28 cellular contexts compared by ENCODE assay signal in the genomic region with DNA sequence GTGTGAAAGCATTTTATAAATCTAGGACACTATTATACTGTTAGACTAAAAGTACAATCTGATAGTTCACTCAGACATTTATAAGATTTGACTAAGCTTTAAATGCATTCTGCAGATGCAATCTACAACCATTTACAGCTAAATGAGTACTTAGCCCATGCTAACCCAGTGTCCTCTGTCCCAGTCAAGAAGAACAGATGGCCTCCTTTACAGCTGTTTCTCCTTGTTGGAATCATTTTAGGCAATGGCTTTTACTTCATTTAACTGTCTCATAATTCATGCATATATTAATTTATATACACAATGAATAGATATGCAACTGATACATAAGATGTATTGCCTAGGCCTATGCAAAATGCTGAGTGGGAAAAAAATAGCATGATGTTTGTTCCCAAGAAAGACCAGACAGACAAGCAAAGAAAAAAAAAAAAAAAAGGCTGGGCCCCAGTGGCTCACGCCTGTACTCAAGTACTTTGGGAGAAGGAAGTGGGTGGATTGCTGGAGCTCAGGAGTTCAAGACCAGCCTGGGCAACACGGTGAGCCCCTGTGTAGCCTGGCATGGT.
"Had no signal": no experiment of that assay in that cellular context is flagged by ENCODE, and none has a peak within 500 bp of the region (broad histone marks: within the 10 kb centered on the region; RNA-seq: fewer than 3 reads in every experiment).

No MANE protein-coding gene starts in this region.

- H3K4me3 ChIP-seq: esophagus squamous epithelium, left lung, lower lobe of right lung, skin epidermis, uterus had no signal

- H3K4me1 ChIP-seq: esophagus squamous epithelium, left lung, lower lobe of right lung, uterus had no signal

- H3K9me3 ChIP-seq: esophagus squamous epithelium, left lung, lower lobe of right lung, uterus had no signal

- H3K9me3 Mint-ChIP-seq: activated CD8-positive, alpha-beta T cell treated with anti-CD3 and anti-CD28 coated beads for 36 hours; activated T-cell treated with anti-CD3 and anti-CD28 coated beads, Interleukin-2, amount 50 U/mL, for 72 hours; central memory CD8-positive, alpha-beta T cell; dendritic cell treated with granulocyte-macrophage colony-stimulating factor and Interleukin-4, amounts not matched to agents 40 ng/mL and 50 ng/mL, for 4 days; nephron; stimulated activated memory B cell treated with anti-CD40 and anti-IgM and Interleukin-4, amounts not matched to agents 10 μg/mL and 1 μg/mL and 100 μg/mL, for 72 hours; stimulated activated naive CD8-positive, alpha-beta T cell treated with anti-CD3 and anti-CD28 coated beads, Interleukin-15, amount 100 ng/mL, for 72 hours; T-helper 1 cell treated with Interleukin-12 subunit alpha and Interleukin-12 subunit beta and Interleukin-4 antibody, amounts not matched to agents 30 μg/mL and 1 μg/mL, for 36 hours; type B pancreatic cell had no signal

- DNase-seq: activated CD4-positive, alpha-beta T cell treated with anti-CD3 and anti-CD28 coated beads, Interleukin-2, amount 50 U/mL, for 1 hour; activated CD4-positive, CD25-positive, alpha-beta regulatory T cell treated with anti-CD3 and anti-CD28 coated beads, Interleukin-2, amount 50 U/mL, for 72 hours; activated CD8-positive, alpha-beta T cell treated with anti-CD3 and anti-CD28 coated beads for 36 hours; activated naive CD4-positive, alpha-beta T cell; activated T-cell treated with anti-CD3 and anti-CD28 coated beads, Interleukin-2, amount 50 U/mL, for 72 hours; anterior cingulate cortex; esophagus squamous epithelium; foreskin melanocyte; kidney glomerular epithelial cell; left lung; lower lobe of right lung; stimulated activated CD4-positive, alpha-beta T cell treated with anti-CD3 and anti-CD28 coated beads, Interleukin-4, amount 100 ng/mL, for 24 hours; stimulated activated CD8-positive, alpha-beta memory T cell treated with anti-CD3 and anti-CD28 coated beads, Interleukin-4, amount 100 ng/mL, for 48 hours; stimulated activated naive CD8-positive, alpha-beta T cell treated with anti-CD3 and anti-CD28 coated beads, Interleukin-15, amount 100 ng/mL, for 72 hours; substantia nigra; T-helper 9 cell; uterus; WERI-Rb-1 had no signal

- H3K4me1 Mint-ChIP-seq: central memory CD8-positive, alpha-beta T cell; nephron; stimulated activated memory B cell treated with anti-CD40 and anti-IgM and Interleukin-4, amounts not matched to agents 10 μg/mL and 1 μg/mL and 100 μg/mL, for 72 hours; stimulated activated naive CD8-positive, alpha-beta T cell treated with anti-CD3 and anti-CD28 coated beads, Interleukin-15, amount 100 ng/mL, for 72 hours had no signal

- H3K36me3 ChIP-seq: esophagus squamous epithelium, left lung, lower lobe of right lung, uterus, WERI-Rb-1 had no signal

- H3K27ac Mint-ChIP-seq: activated CD8-positive, alpha-beta T cell treated with anti-CD3 and anti-CD28 coated beads for 36 hours; activated naive CD8-positive, alpha-beta T cell; activated T-cell treated with anti-CD3 and anti-CD28 coated beads, Interleukin-2, amount 50 U/mL, for 72 hours; dendritic cell treated with granulocyte-macrophage colony-stimulating factor and Interleukin-4, amounts not matched to agents 40 ng/mL and 50 ng/mL, for 4 days; stimulated activated memory B cell treated with anti-CD40 and anti-IgM and Interleukin-4, amounts not matched to agents 10 μg/mL and 1 μg/mL and 100 μg/mL, for 72 hours; stimulated activated naive CD8-positive, alpha-beta T cell treated with anti-CD3 and anti-CD28 coated beads, Interleukin-15, amount 100 ng/mL, for 72 hours; T-helper 1 cell treated with Interleukin-12 subunit alpha and Interleukin-12 subunit beta and Interleukin-4 antibody, amounts not matched to agents 30 μg/mL and 1 μg/mL, for 36 hours; type B pancreatic cell had no signal

- ATAC-seq: activated CD8-positive, alpha-beta T cell treated with anti-CD3 and anti-CD28 coated beads for 36 hours; activated T-cell treated with anti-CD3 and anti-CD28 coated beads, Interleukin-2, amount 50 U/mL, for 72 hours; left lung; lower lobe of right lung; sciatic nerve; stimulated activated memory B cell treated with anti-CD40 and anti-IgM and Interleukin-4, amounts not matched to agents 10 μg/mL and 1 μg/mL and 100 μg/mL, for 72 hours; stimulated activated naive CD8-positive, alpha-beta T cell treated with anti-CD3 and anti-CD28 coated beads, Interleukin-15, amount 100 ng/mL, for 72 hours had no signal

- H3K27me3 ChIP-seq: esophagus squamous epithelium, left lung, uterus had no signal

- H3K27me3 Mint-ChIP-seq: activated CD8-positive, alpha-beta T cell treated with anti-CD3 and anti-CD28 coated beads for 36 hours; activated naive CD8-positive, alpha-beta T cell; central memory CD8-positive, alpha-beta T cell; stimulated activated naive CD8-positive, alpha-beta T cell treated with anti-CD3 and anti-CD28 coated beads, Interleukin-15, amount 100 ng/mL, for 72 hours; type B pancreatic cell had no signal

- H3K4me3 Mint-ChIP-seq: activated CD8-positive, alpha-beta T cell treated with anti-CD3 and anti-CD28 coated beads for 36 hours; activated naive CD8-positive, alpha-beta T cell; activated T-cell treated with anti-CD3 and anti-CD28 coated beads, Interleukin-2, amount 50 U/mL, for 72 hours; central memory CD8-positive, alpha-beta T cell; dendritic cell treated with granulocyte-macrophage colony-stimulating factor and Interleukin-4, amounts not matched to agents 40 ng/mL and 50 ng/mL, for 4 days; nephron; stimulated activated memory B cell treated with anti-CD40 and anti-IgM and Interleukin-4, amounts not matched to agents 10 μg/mL and 1 μg/mL and 100 μg/mL, for 72 hours; stimulated activated naive CD8-positive, alpha-beta T cell treated with anti-CD3 and anti-CD28 coated beads, Interleukin-15, amount 100 ng/mL, for 72 hours; T-helper 1 cell treated with Interleukin-12 subunit alpha and Interleukin-12 subunit beta and Interleukin-4 antibody, amounts not matched to agents 30 μg/mL and 1 μg/mL, for 36 hours; type B pancreatic cell had no signal

- H3K27ac ChIP-seq: epithelial cell of prostate, esophagus squamous epithelium, left lung, lower lobe of right lung, skin epidermis, uterus, WERI-Rb-1 had no signal

- H3K36me3 Mint-ChIP-seq: activated naive CD8-positive, alpha-beta T cell; stimulated activated memory B cell treated with anti-CD40 and anti-IgM and Interleukin-4, amounts not matched to agents 10 μg/mL and 1 μg/mL and 100 μg/mL, for 72 hours; type B pancreatic cell had no signal
